Comparison of ENCODE assay signal across 9 cellular contexts in the genomic region with DNA sequence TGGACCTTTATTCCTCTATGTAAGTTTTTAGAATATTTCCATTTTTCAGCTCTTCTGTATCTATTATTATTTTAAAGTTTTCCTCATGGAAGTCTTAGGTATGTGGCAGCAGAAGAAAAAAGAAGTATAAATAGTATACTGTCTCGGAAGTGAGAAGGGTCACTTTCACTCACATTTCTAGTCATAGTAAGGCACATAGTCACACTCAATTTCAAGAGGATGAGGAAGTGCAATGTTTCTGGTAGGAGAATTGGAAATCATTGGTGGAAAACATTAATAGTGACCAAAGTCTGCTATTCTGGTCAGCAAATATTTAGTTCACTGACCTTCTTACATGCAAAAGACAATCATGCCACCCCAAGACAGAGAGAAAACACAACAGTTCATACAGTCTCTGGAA. TPM values are rescaled to one million over a fixed set of nuclear protein-coding genes. Genes with fewer than 3 reads are reported as not detected.
"Had no signal": no experiment of that assay in that cellular context is flagged by ENCODE, and none has a peak within 500 bp of the region (broad histone marks: within the 10 kb centered on the region; RNA-seq: fewer than 3 reads in every experiment).

No MANE protein-coding gene starts in this region.

- H3K4me2 ChIP-seq: GM23338 had no signal

- ATAC-seq: GM23338, K562 had no signal

- DNase-seq: H9, HCEC 1CT, IMR-90 had no signal

- H3K4me3 Mint-ChIP-seq: GM23338, H9 had no signal

- H3K27ac Mint-ChIP-seq: GM23338, H9 had no signal

- H2AFZ ChIP-seq: GM23338 had no signal

- H3K4me3 ChIP-seq: GM23338, K562 had no signal

- FAIRE-seq: H1, H54, HTR-8/SVneo, K562 had no signal

RNA-seq across cellular contexts. Expression of a gene that starts 35.2 kb away (rescaled TPM):
- total RNA-seq: GM23338, H1, H9, HT-29, IMR-90 had no signal
- polyA plus RNA-seq: GM23338, H1, IMR-90, K562 had no signal
